ENCODE assay signal across 16 cellular contexts in the genomic region with DNA sequence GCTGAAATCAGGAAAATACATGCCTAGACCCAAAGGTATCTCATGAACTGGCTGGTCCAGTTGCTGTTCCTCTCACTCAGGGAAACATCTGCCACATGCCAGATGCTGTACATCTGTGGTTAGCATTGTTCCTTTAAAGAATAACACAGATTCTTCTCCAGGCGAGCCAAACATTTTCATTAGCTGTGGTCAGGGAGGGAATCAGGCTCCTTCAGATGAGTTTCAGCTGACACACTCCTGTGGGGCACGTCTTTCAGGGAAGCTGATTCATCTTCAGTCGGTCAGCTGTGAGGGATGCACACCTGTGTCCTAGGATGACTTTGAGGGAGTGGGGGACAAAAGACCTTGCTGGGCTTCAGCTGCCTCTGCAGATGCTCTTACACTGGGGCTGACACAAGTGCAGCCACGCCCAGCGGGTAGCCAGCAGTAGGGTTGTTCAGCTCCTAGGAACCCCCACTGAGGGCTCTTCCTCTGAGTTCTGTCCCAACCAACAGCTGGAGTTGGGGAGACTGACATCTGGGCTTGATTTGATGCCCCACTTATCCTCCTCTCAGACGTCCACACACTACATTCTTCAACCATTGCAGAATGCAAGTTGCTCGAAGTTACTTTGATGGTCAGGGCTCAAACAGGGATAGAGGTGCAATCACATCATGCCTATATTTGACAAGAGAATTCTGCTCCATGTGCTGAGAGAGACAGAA.
A peak's percentile ranks its signal among the peaks of the same experiment; 100 is the strongest.
DNase-seq lines count a peak whose midpoint lies in the region; TF ChIP-seq lines count a peak whose summit lies in the region.
"Had no signal": no experiment of that assay in that cellular context is flagged by ENCODE, and none has a peak within 500 bp of the region (broad histone marks: within the 10 kb centered on the region; RNA-seq: fewer than 3 reads in every experiment).

No MANE protein-coding gene starts in this region.

- H3K4me3 Mint-ChIP-seq in H9, result no peak overlapping the region
- H3K4me3 Mint-ChIP-seq: activated naive CD8-positive, alpha-beta T cell treated with anti-CD3 and anti-CD28 coated beads, Interleukin-2, amount 10 ng/mL, durations not matched to agents 7 days and 5 days had no signal

- H3K27me3 ChIP-seq in H9 (ENCODE audit: insufficient read depth, low read length), result no peaks in the 10 kb centered on the region
- H3K27me3 ChIP-seq: pancreas had no signal

- H3K14ac ChIP-seq in H9 (ENCODE audit: insufficient read depth, low read length), result no peak overlapping the region

- H3K23me2 ChIP-seq in H9 (ENCODE audit: insufficient read length, low read depth, low read length, poor library complexity, severe bottlenecking), result no peaks in the 10 kb centered on the region

- peak overlapping the region in 1 of 3 experiments; percentile 15; a peak in 1 of 7 replicates for H3K27ac Mint-ChIP-seq in H9
- H3K27ac Mint-ChIP-seq: activated naive CD8-positive, alpha-beta T cell treated with anti-CD3 and anti-CD28 coated beads, Interleukin-2, amount 10 ng/mL, durations not matched to agents 7 days and 5 days had no signal

- H3K23ac ChIP-seq in H9 (ENCODE audit: insufficient read length, low read depth, low read length), result no peak overlapping the region

- H3T11ph ChIP-seq in H9 (ENCODE audit: low read length), result no peak overlapping the region

- H3K18ac ChIP-seq in H9 (ENCODE audit: insufficient read length, low read depth, low read length), result no peak overlapping the region

- no peak overlapping the region for H4K91ac ChIP-seq in H9 (ENCODE audit: insufficient read length, low read depth, low read length)

- no peak overlapping the region for H3K4ac ChIP-seq in H9 (ENCODE audit: low read depth, low read length)

- H3K4me2 ChIP-seq in H9 (ENCODE audit: insufficient read depth, insufficient read length, low read length), result no peak overlapping the region

- H3K4me1 ChIP-seq in H9 (ENCODE audit: insufficient read depth, low read length), result peaks cover 3% of the 10 kb centered on the region; the same call in 1 of the 2 replicates
- H3K4me1 ChIP-seq: pancreas had no signal

- H3K9ac ChIP-seq in H9 (ENCODE audit: extremely low read depth, insufficient read length, low read length), result no peak overlapping the region

- no peak overlapping the region for H3K4me3 ChIP-seq in astrocyte of the spinal cord (ENCODE audit: low read depth, low read length)
- H3K4me3 ChIP-seq: pancreas, SK-N-MC had no signal

- no CpG with 5 or more reads among the region's 7 CpGs for WGBS in H9 (ENCODE audit: extremely low coverage, insufficient read length, low lambda C conversion rate)

- in situ Hi-C loops in astrocyte of the spinal cord (cut with HindIII; ENCODE audit: low sequenced_read_pairs), result no loop called here

- no peaks in the 10 kb centered on the region for H3K9me3 Mint-ChIP-seq in H9
- H3K9me3 Mint-ChIP-seq: activated naive CD8-positive, alpha-beta T cell treated with anti-CD3 and anti-CD28 coated beads, Interleukin-2, amount 10 ng/mL, durations not matched to agents 7 days and 5 days had no signal

- no peak overlapping the region for H2BK120ac ChIP-seq in H9 (ENCODE audit: low read depth, low read length, poor library complexity, severe bottlenecking)

- H2BK5ac ChIP-seq in H9 (ENCODE audit: insufficient read length, low read length), result no peak overlapping the region

- no peak overlapping the region for H2AFZ ChIP-seq in H9 (ENCODE audit: low read length)

- H2BK20ac ChIP-seq in H9 (ENCODE audit: low read depth, low read length, poor library complexity, severe bottlenecking), result no peak overlapping the region

- no peaks in the 10 kb centered on the region for H3K79me1 ChIP-seq in H9 (ENCODE audit: insufficient read depth, low read depth, low read length, poor library complexity, severe bottlenecking)

- H4K20me1 ChIP-seq in H9 (ENCODE audit: control insufficient read depth, insufficient read depth, insufficient read length), result no peaks in the 10 kb centered on the region

- H3K27ac ChIP-seq in H9 (ENCODE audit: insufficient read length, low read depth, low read length), result no peak overlapping the region
- H3K27ac ChIP-seq: pancreas, SK-N-MC had no signal

- no peaks in the 10 kb centered on the region for H3K9me3 ChIP-seq in H9 (ENCODE audit: control insufficient read depth, low read depth, low read length)
- H3K9me3 ChIP-seq: pancreas had no signal

- no peak overlapping the region for H3K56ac ChIP-seq in H9 (ENCODE audit: insufficient read length, low read depth, low read length)

- H3K79me2 ChIP-seq in H9 (ENCODE audit: insufficient read depth, low read length), result no peaks in the 10 kb centered on the region

- H3K27me3 Mint-ChIP-seq in H9 (ENCODE audit: low read depth), result no peaks in the 10 kb centered on the region
- H3K27me3 Mint-ChIP-seq: activated naive CD8-positive, alpha-beta T cell treated with anti-CD3 and anti-CD28 coated beads, Interleukin-2, amount 10 ng/mL, durations not matched to agents 7 days and 5 days had no signal

- no peaks in the 10 kb centered on the region for H3K36me3 Mint-ChIP-seq in H9 (ENCODE audit: insufficient read depth in 1 of 3, low read depth in 3 of 3)
- H3K36me3 Mint-ChIP-seq: activated naive CD8-positive, alpha-beta T cell treated with anti-CD3 and anti-CD28 coated beads, Interleukin-2, amount 10 ng/mL, durations not matched to agents 7 days and 5 days had no signal

- no peak for TF ChIP-seq CTCF in astrocyte of the spinal cord (IDR thresholded peaks at IDR 0.05; ENCODE audit: low read depth, low read length)
- TF ChIP-seq CTCF in H9 (conservative IDR thresholded peaks at IDR 0.05), result no peak

- H2AK5ac ChIP-seq in H9 (ENCODE audit: insufficient read length, low read length), result no peak overlapping the region

- H4K8ac ChIP-seq in H9 (replicated peaks; ENCODE audit: insufficient read length, low read depth, low read length), result no peak overlapping the region

- peaks cover 10 to 11% of the 10 kb centered on the region in 2 experiments for H3K4me1 Mint-ChIP-seq in H9
- H3K4me1 Mint-ChIP-seq: activated naive CD8-positive, alpha-beta T cell treated with anti-CD3 and anti-CD28 coated beads, Interleukin-2, amount 10 ng/mL, durations not matched to agents 7 days and 5 days had no signal

- no peak overlapping the region for H2BK15ac ChIP-seq in H9 (ENCODE audit: low read depth, low read length)

- H4K5ac ChIP-seq in H9 (ENCODE audit: insufficient read length, low read depth, low read length), result no peak overlapping the region

- H2BK12ac ChIP-seq in H9 (ENCODE audit: insufficient read length, low read depth, low read length), result no peak overlapping the region

- peak; percentile 44 for DNase-seq in AG08396 (ENCODE audit: low spot score)
- peak; percentile 63 for DNase-seq in HT1080 (ENCODE audit: low read depth)
- DNase-seq in astrocyte of the spinal cord (ENCODE audit: low read depth, low spot score), result peak; percentile 90
- peak; percentile 90 for DNase-seq in iris pigment epithelial cell (ENCODE audit: low read depth)
- DNase-seq in H9, result no peak
- no peak for DNase-seq in cerebellar nuclear complex (lab: John Stamatoyannopoulos, UW)
- no peak for DNase-seq in activated CD4-positive, alpha-beta T cell treated with anti-CD3 and anti-CD28 coated beads for 48 hours
- no peak for DNase-seq in NCI-H1048 (lab: John Stamatoyannopoulos, UW)
- DNase-seq: activated CD4-positive, CD25-positive, alpha-beta regulatory T cell; activated naive CD8-positive, alpha-beta T cell treated with anti-CD3 and anti-CD28 coated beads, Interleukin-2, amount 10 ng/mL, durations not matched to agents 7 days and 5 days; AML-193; dermis blood vessel endothelial cell; DMS 273 treated with DMSO at 0.1 percent for 48 hours; NCI-H1105; pancreas had no signal

Comparison
In these comparisons a context has a peak if more than half of its experiments do, and no peak if none do; other contexts are left out.
1. DNase-seq: peak in AG08396 (single experiment), HT1080 (single experiment), astrocyte of the spinal cord (single experiment) and iris pigment epithelial cell (single experiment); none in H9 (single experiment), cerebellar nuclear complex (0 of 2), activated CD4-positive, alpha-beta T cell treated with anti-CD3 and anti-CD28 coated beads for 48 hours (single experiment) and NCI-H1048 (single experiment).